12 cellular contexts compared by ENCODE assay signal in the genomic region with DNA sequence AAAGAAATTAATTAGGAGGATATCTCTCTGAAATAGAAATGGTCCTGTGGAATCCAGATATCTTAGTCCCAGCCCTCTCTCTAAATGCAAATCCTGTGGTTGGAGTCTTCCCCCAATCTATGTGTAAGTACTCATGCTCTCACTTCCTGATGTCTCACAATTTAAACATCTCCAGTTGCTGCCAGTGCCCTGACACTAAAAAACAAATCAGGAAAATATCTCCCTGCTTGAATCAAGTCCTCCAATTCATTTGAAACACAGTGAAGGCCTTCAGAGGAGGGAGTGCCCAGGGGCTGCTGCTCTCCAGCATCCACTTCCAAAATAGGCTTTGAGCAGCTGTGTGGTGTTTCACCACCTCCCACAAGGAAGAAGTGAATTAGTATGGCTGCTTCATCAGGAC.
DNase-seq lines count a peak whose midpoint lies in the region; ATAC-seq lines count a peak whose summit lies in the region.
"Had no signal": no experiment of that assay in that cellular context is flagged by ENCODE, and none has a peak within 500 bp of the region (broad histone marks: within the 10 kb centered on the region; RNA-seq: fewer than 3 reads in every experiment).

No MANE protein-coding gene starts in this region.

- peaks cover 0 to 16% (median 8%) of the 10 kb centered on the region in 8 donors for H3K9me3 Mint-ChIP-seq in CD4-positive, alpha-beta memory T cell
- no peaks in the 10 kb centered on the region for H3K9me3 Mint-ChIP-seq in activated CD8-positive, alpha-beta T cell treated with anti-CD3 and anti-CD28 coated beads, Interleukin-2, amount 10 ng/mL, durations not matched to agents 7 days and 5 days (ENCODE audit: insufficient read depth)
- H3K9me3 Mint-ChIP-seq in T-cell: peaks cover 0 to 9% (median 4%) of the 10 kb centered on the region in 3 donors
- H3K9me3 Mint-ChIP-seq: activated naive CD4-positive, alpha-beta T cell treated with anti-CD3 and anti-CD28 coated beads, Interleukin-2, amount 50 U/mL, for 24 hours had no signal

- intact Hi-C loops in CD4-positive, alpha-beta memory T cell (cut with micrococcal nuclease): no loop called here

- H3K36me3 ChIP-seq in SJCRH30: no peaks in the 10 kb centered on the region
- no peaks in the 10 kb centered on the region for H3K36me3 ChIP-seq in CD4-positive, alpha-beta memory T cell (ENCODE audit: insufficient read depth, low read length)
- H3K36me3 ChIP-seq: gastroesophageal sphincter, neutrophil had no signal

- peak; percentile 15 to 36 for DNase-seq in SJCRH30
- peak; percentile 13 for DNase-seq in stromal cell of bone marrow (ENCODE audit: low read depth)
- no peak for DNase-seq in CD4-positive, alpha-beta memory T cell
- no peak for DNase-seq in activated CD8-positive, alpha-beta T cell treated with anti-CD3 and anti-CD28 coated beads, Interleukin-2, amount 10 ng/mL, durations not matched to agents 7 days and 5 days
- no peak for DNase-seq in T-cell
- DNase-seq: stimulated activated CD8-positive, alpha-beta memory T cell treated with anti-CD3 and anti-CD28 coated beads, Interleukin-4, amount 100 ng/mL, for 48 hours; SW 1271 had no signal

- no peak overlapping the region for H3K4me3 ChIP-seq in SJCRH30
- no peak overlapping the region for H3K4me3 ChIP-seq in CD4-positive, alpha-beta memory T cell (ENCODE audit: low read length in 2 of 2)
- H3K4me3 ChIP-seq: gastroesophageal sphincter had no signal

- H3K9me3 ChIP-seq in SJCRH30 (replicated peaks): no peaks in the 10 kb centered on the region
- no peaks in the 10 kb centered on the region for H3K9me3 ChIP-seq in CD4-positive, alpha-beta memory T cell (ENCODE audit: control insufficient read depth in 1 of 2, low read length in 2 of 2)
- H3K9me3 ChIP-seq: gastroesophageal sphincter, neutrophil had no signal

- no peaks in the 10 kb centered on the region for H3K4me1 Mint-ChIP-seq in CD4-positive, alpha-beta memory T cell
- no peaks in the 10 kb centered on the region for H3K4me1 Mint-ChIP-seq in activated CD8-positive, alpha-beta T cell treated with anti-CD3 and anti-CD28 coated beads, Interleukin-2, amount 10 ng/mL, durations not matched to agents 7 days and 5 days (ENCODE audit: low read depth)
- H3K4me1 Mint-ChIP-seq in T-cell: no peaks in the 10 kb centered on the region
- H3K4me1 Mint-ChIP-seq: activated naive CD4-positive, alpha-beta T cell treated with anti-CD3 and anti-CD28 coated beads, Interleukin-2, amount 50 U/mL, for 24 hours had no signal

- peaks cover 26% of the 10 kb centered on the region for H3K4me1 ChIP-seq in SJCRH30
- no peaks in the 10 kb centered on the region for H3K4me1 ChIP-seq in CD4-positive, alpha-beta memory T cell (ENCODE audit: insufficient read depth, low read length)
- H3K4me1 ChIP-seq: gastroesophageal sphincter had no signal

- no peak overlapping the region for H3K27ac Mint-ChIP-seq in CD4-positive, alpha-beta memory T cell
- H3K27ac Mint-ChIP-seq in activated CD8-positive, alpha-beta T cell treated with anti-CD3 and anti-CD28 coated beads, Interleukin-2, amount 10 ng/mL, durations not matched to agents 7 days and 5 days: no peak overlapping the region
- no peak overlapping the region for H3K27ac Mint-ChIP-seq in T-cell
- H3K27ac Mint-ChIP-seq: activated naive CD4-positive, alpha-beta T cell treated with anti-CD3 and anti-CD28 coated beads, Interleukin-2, amount 50 U/mL, for 24 hours had no signal

- no peak overlapping the region for H3K27ac ChIP-seq in SJCRH30
- H3K27ac ChIP-seq in CD4-positive, alpha-beta memory T cell (ENCODE audit: low read depth, low read length): no peak overlapping the region
- H3K27ac ChIP-seq: gastroesophageal sphincter, neutrophil had no signal

- ATAC-seq in GM19351 (IDR thresholded peaks at IDR 0.05; ENCODE audit: unreplicated experiment): peak; percentile 86
- ATAC-seq in HG02938 (IDR thresholded peaks at IDR 0.05; ENCODE audit: unreplicated experiment): peak; percentile 86
- no peak for ATAC-seq in activated CD8-positive, alpha-beta T cell treated with anti-CD3 and anti-CD28 coated beads, Interleukin-2, amount 10 ng/mL, durations not matched to agents 7 days and 5 days
- ATAC-seq in T-cell (replicated peaks in 1 of 4): no peak
- ATAC-seq: gastroesophageal sphincter had no signal

- POLR2A ChIA-PET in CD4-positive, alpha-beta memory T cell (lab: Charles Lee; ENCODE audit: partially characterized antibody): no interaction called here
- POLR2A ChIA-PET in activated CD8-positive, alpha-beta T cell treated with anti-CD3 and anti-CD28 coated beads, Interleukin-2, amount 10 ng/mL, durations not matched to agents 7 days and 5 days (lab: Charles Lee): no interaction called here
- POLR2A ChIA-PET in T-cell (lab: Charles Lee): no interaction called here

- H3K27me3 Mint-ChIP-seq in CD4-positive, alpha-beta memory T cell: no peaks in the 10 kb centered on the region
- no peaks in the 10 kb centered on the region for H3K27me3 Mint-ChIP-seq in activated CD8-positive, alpha-beta T cell treated with anti-CD3 and anti-CD28 coated beads, Interleukin-2, amount 10 ng/mL, durations not matched to agents 7 days and 5 days (ENCODE audit: low read depth)
- H3K27me3 Mint-ChIP-seq in T-cell: no peaks in the 10 kb centered on the region
- H3K27me3 Mint-ChIP-seq: activated naive CD4-positive, alpha-beta T cell treated with anti-CD3 and anti-CD28 coated beads, Interleukin-2, amount 50 U/mL, for 24 hours had no signal

- H3K36me3 Mint-ChIP-seq in CD4-positive, alpha-beta memory T cell: no peaks in the 10 kb centered on the region
- H3K36me3 Mint-ChIP-seq in activated CD8-positive, alpha-beta T cell treated with anti-CD3 and anti-CD28 coated beads, Interleukin-2, amount 10 ng/mL, durations not matched to agents 7 days and 5 days (ENCODE audit: low read depth): no peaks in the 10 kb centered on the region
- H3K36me3 Mint-ChIP-seq in T-cell: no peaks in the 10 kb centered on the region
- H3K36me3 Mint-ChIP-seq: activated naive CD4-positive, alpha-beta T cell treated with anti-CD3 and anti-CD28 coated beads, Interleukin-2, amount 50 U/mL, for 24 hours had no signal

- no peak overlapping the region for H3K4me3 Mint-ChIP-seq in CD4-positive, alpha-beta memory T cell
- no peak overlapping the region for H3K4me3 Mint-ChIP-seq in activated CD8-positive, alpha-beta T cell treated with anti-CD3 and anti-CD28 coated beads, Interleukin-2, amount 10 ng/mL, durations not matched to agents 7 days and 5 days
- no peak overlapping the region for H3K4me3 Mint-ChIP-seq in T-cell
- H3K4me3 Mint-ChIP-seq: activated naive CD4-positive, alpha-beta T cell treated with anti-CD3 and anti-CD28 coated beads, Interleukin-2, amount 50 U/mL, for 24 hours had no signal

- CTCF ChIA-PET in CD4-positive, alpha-beta memory T cell (lab: Charles Lee; ENCODE audit: partially characterized antibody): no interaction called here
- CTCF ChIA-PET in activated CD8-positive, alpha-beta T cell treated with anti-CD3 and anti-CD28 coated beads, Interleukin-2, amount 10 ng/mL, durations not matched to agents 7 days and 5 days (lab: Charles Lee): no interaction called here
- CTCF ChIA-PET in T-cell (lab: Charles Lee): no interaction called here

- no peaks in the 10 kb centered on the region for H3K27me3 ChIP-seq in SJCRH30
- H3K27me3 ChIP-seq in CD4-positive, alpha-beta memory T cell (ENCODE audit: insufficient read depth, low read length): no peaks in the 10 kb centered on the region
- H3K27me3 ChIP-seq: gastroesophageal sphincter, neutrophil had no signal

Comparison
In these comparisons a context has a peak if more than half of its experiments do, and no peak if none do; other contexts are left out.
1. ATAC-seq: peak in GM19351 (single experiment) and HG02938 (single experiment); none in activated CD8-positive, alpha-beta T cell treated with anti-CD3 and anti-CD28 coated beads, Interleukin-2, amount 10 ng/mL, durations not matched to agents 7 days and 5 days (single experiment) and T-cell (0 of 4).
2. DNase-seq: peak in SJCRH30 (2 of 2) and stromal cell of bone marrow (single experiment); none in CD4-positive, alpha-beta memory T cell (0 of 5), activated CD8-positive, alpha-beta T cell treated with anti-CD3 and anti-CD28 coated beads, Interleukin-2, amount 10 ng/mL, durations not matched to agents 7 days and 5 days (single experiment) and T-cell (0 of 34).